ENCODE assay signal across 20 cellular contexts in the genomic region with DNA sequence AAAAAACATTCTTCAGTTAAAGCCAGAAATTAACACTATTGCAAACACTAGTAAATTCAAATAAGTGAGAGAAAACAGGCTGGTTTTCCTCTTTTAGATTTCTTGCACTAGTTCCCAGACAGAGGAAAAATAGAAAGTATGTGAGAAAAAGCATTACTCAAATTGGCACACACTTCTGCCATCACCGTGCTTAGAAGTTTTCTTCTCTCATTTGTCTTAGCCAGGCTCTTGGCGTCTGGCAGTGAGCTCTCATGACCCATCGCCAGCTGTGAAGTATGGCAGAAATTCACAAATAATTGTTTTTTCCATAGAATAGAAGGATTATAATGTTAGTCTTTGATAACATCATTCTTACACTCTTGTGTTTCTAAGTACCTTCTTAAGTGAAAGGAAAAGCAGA.
A peak's percentile ranks its signal among the peaks of the same experiment; 100 is the strongest.
DNase-seq lines count a peak whose midpoint lies in the region; ATAC-seq and TF ChIP-seq lines count a peak whose summit lies in the region.
"Had no signal": no experiment of that assay in that cellular context is flagged by ENCODE, and none has a peak within 500 bp of the region (broad histone marks: within the 10 kb centered on the region; RNA-seq: fewer than 3 reads in every experiment).

No MANE protein-coding gene starts in this region.

- no peaks in the 10 kb centered on the region for H3K4me1 ChIP-seq in ascending aorta
- H3K4me1 ChIP-seq: SJCRH30 had no signal

- H3K4me1 Mint-ChIP-seq in nephron, result peaks cover 8% of the 10 kb centered on the region
- H3K4me1 Mint-ChIP-seq: CD8-positive, alpha-beta memory T cell had no signal

- no peak overlapping the region for H3K4me3 Mint-ChIP-seq in nephron
- H3K4me3 Mint-ChIP-seq: CD8-positive, alpha-beta memory T cell had no signal

- no peak for ATAC-seq in GM21390 (IDR thresholded peaks at IDR 0.05; ENCODE audit: unreplicated experiment)
- ATAC-seq: HCT116 had no signal

- TF ChIP-seq CTCF in nephron (IDR thresholded peaks at IDR 0.05; ENCODE audit: unreplicated experiment in 3 of 3), result no peak
- no peak for TF ChIP-seq CTCF in ascending aorta (IDR thresholded peaks at IDR 0.05)

- H3K27me3 Mint-ChIP-seq in nephron (ENCODE audit: low read depth), result no peaks in the 10 kb centered on the region
- H3K27me3 Mint-ChIP-seq: CD8-positive, alpha-beta memory T cell had no signal

- H3K9me3 Mint-ChIP-seq in nephron, result no peaks in the 10 kb centered on the region

- H3K36me3 ChIP-seq in ascending aorta, result no peaks in the 10 kb centered on the region
- H3K36me3 ChIP-seq: SJCRH30 had no signal

- H3K4me3 ChIP-seq in ascending aorta, result no peak overlapping the region
- H3K4me3 ChIP-seq: SJCRH30 had no signal

- H3K27me3 ChIP-seq in ascending aorta, result no peaks in the 10 kb centered on the region
- H3K27me3 ChIP-seq: SJCRH30 had no signal

- DNase-seq in astrocyte of the hippocampus (ENCODE audit: low read depth, low spot score) (peak; percentile 9), fibroblast of peridontal ligament (ENCODE audit: extremely low read depth) (peak; percentile 25), cardiac septum (ENCODE audit: low spot score) (no peak), ascending aorta (ENCODE audit: low spot score in 2 of 2) (no peak)
- no peak for DNase-seq in stimulated activated naive CD4-positive, alpha-beta T cell treated with Interleukin-2 at 50 U/mL for 16 hours (lab: John Stamatoyannopoulos, UW)
- DNase-seq: Calu3; CD8-positive, alpha-beta memory T cell; DMS153; KG1; NCI-H1092 treated with DMSO at 0.1 percent for 48 hours; NCI-H146; NCI-H2029; NCI-H2227 treated with DMSO at 0.1 percent for 48 hours; NCI-H510A; NK-92 treated with Interleukin-12 subunit alpha and Interleukin-12 subunit beta, amount 100 ng/mL, for 24 hours; SJCRH30 had no signal

- intact Hi-C loops in cardiac septum (cut with DNase I) (no loop called here), ascending aorta (cut with DNase I) (no loop called here)

- peak overlapping the region in 2 of 3 experiments; percentile 28 to 79 for H3K27ac Mint-ChIP-seq in nephron
- H3K27ac Mint-ChIP-seq: CD8-positive, alpha-beta memory T cell had no signal

- no peak overlapping the region for H3K27ac ChIP-seq in ascending aorta
- H3K27ac ChIP-seq: C4-2B, SJCRH30 had no signal

- no peaks in the 10 kb centered on the region for H3K36me3 Mint-ChIP-seq in nephron (ENCODE audit: low read depth)
- H3K36me3 Mint-ChIP-seq: CD8-positive, alpha-beta memory T cell had no signal

- no peaks in the 10 kb centered on the region for H3K9me3 ChIP-seq in ascending aorta
- H3K9me3 ChIP-seq: SJCRH30 had no signal

Comparison
In these comparisons a context has a peak if more than half of its experiments do, and no peak if none do; other contexts are left out.
1. DNase-seq: peak in astrocyte of the hippocampus (single experiment) and fibroblast of peridontal ligament (single experiment); none in stimulated activated naive CD4-positive, alpha-beta T cell treated with Interleukin-2 at 50 U/mL for 16 hours (single experiment), cardiac septum (single experiment) and ascending aorta (0 of 2).